ENCODE assay signal across 1 cellular context in the genomic region with DNA sequence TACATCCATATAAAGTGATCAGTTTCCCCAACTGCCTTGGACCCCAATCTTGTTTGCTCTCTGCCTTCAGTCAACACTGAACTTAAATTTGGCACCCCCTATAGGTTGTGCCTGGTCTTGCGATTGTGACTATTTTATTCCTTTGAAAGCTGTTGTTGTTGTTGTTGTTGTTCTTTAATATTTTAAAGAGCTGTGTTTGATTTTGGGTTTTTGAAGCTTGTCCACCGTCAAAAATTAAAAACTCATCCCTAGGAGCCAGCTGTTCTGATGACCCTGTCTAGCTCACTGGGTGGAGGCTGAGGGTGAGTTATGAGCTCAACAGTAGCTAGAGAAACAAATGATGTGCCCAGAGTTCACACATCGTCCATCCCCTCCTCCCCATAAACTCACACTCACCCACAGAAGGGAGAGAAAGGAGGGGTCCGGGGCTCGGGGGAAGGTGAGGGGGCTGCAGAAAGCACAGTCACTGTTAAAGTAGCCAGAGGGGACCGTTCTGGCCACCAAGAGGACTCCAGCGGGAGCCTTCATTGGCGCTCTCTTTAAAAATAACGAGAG.
TF ChIP-seq lines count a peak whose summit lies in the region.

No MANE protein-coding gene starts in this region.

TF ChIP-seq in H1, 55 proteins besides CTCF, POLR2A, EP300 and RAD21:
- TF ChIP-seq TAF7 (optimal IDR thresholded peaks at IDR 0.05; ENCODE audit: borderline replicate concordance, low read depth, low read length) (no peak), YY1 (IDR thresholded peaks at IDR 0.05; ENCODE audit: low read depth, low read length) (no peak), CHD7 (IDR thresholded peaks at IDR 0.05; ENCODE audit: insufficient replicate concordance, low read length) (peak; percentile 10), TCF12 (IDR thresholded peaks at IDR 0.05; ENCODE audit: low read depth, low read length) (no peak)
TF ChIP-seq in H1: peak in this region for 1.
